ENCODE assay signal across 10 cellular contexts in genomic region chr3:134294302-134294925, GRCh38. TPM values are rescaled to one million over a fixed set of nuclear protein-coding genes. Genes with fewer than 3 reads are reported as not detected.
DNase-seq lines count a peak whose midpoint lies in the region; ATAC-seq and TF ChIP-seq lines count a peak whose summit lies in the region.
"Had no signal": no experiment of that assay in that cellular context is flagged by ENCODE, and none has a peak within 500 bp of the region (broad histone marks: within the 10 kb centered on the region; RNA-seq: fewer than 3 reads in every experiment).

No MANE protein-coding gene starts in this region.

- ATAC-seq in HG03469 (IDR thresholded peaks at IDR 0.05; ENCODE audit: unreplicated experiment) = peak; percentile 99
- peak; percentile 98 to 99 for ATAC-seq in activated T-cell treated with anti-CD3 and anti-CD28 coated beads, Interleukin-2, amount 50 U/mL, for 72 hours (replicated peaks in 1 of 2)
- ATAC-seq: A549 had no signal

- H3K36me3 ChIP-seq in endodermal cell (ENCODE audit: control insufficient read depth, insufficient read depth, low read length) (no peaks in the 10 kb centered on the region), uterus (no peaks in the 10 kb centered on the region)

- H3K27ac ChIP-seq in endodermal cell (ENCODE audit: low read depth, low read length) = no peak overlapping the region
- H3K27ac ChIP-seq in uterus = no peak overlapping the region
- H3K27ac ChIP-seq: A549 had no signal

- WGBS in endodermal cell (ENCODE audit: insufficient coverage in 1 of 2, insufficient read length in 1 of 2), 2 experiments = 86 to 88% methylated on average over 4 to 5 of the region's 5 CpGs

- peak; percentile 71 for DNase-seq in activated CD8-positive, alpha-beta memory T cell treated with anti-CD3 and anti-CD28 coated beads for 24 hours
- DNase-seq in activated CD8-positive, alpha-beta memory T cell treated with anti-CD3 and anti-CD28 coated beads, Interleukin-2, amount 50 U/mL, for 48 hours = no peak
- peak; percentile 78 for DNase-seq in activated T-cell treated with anti-CD3 and anti-CD28 coated beads, Interleukin-2, amount 50 U/mL, for 72 hours
- peak; percentile 18 for DNase-seq in stimulated activated CD8-positive, alpha-beta memory T cell treated with anti-CD3 and anti-CD28 coated beads, Interleukin-7, amount 100 ng/mL, for 24 hours (ENCODE audit: low read depth)
- DNase-seq in ACHN (no peak), endodermal cell (no peak), uterus (no peak)

- no peak for TF ChIP-seq POLR2A in uterus (IDR thresholded peaks at IDR 0.05)

- H3K27me3 ChIP-seq in endodermal cell (ENCODE audit: control insufficient read depth, insufficient read depth, low read length, poor library complexity, severe bottlenecking) (no peaks in the 10 kb centered on the region), uterus (no peaks in the 10 kb centered on the region)

- no peak overlapping the region for H3K9ac ChIP-seq in endodermal cell (ENCODE audit: extremely low read depth, low read length, poor library complexity, severe bottlenecking)

- peaks cover 10% of the 10 kb centered on the region for H3K9me3 ChIP-seq in endodermal cell (ENCODE audit: control insufficient read depth, low read length)
- H3K9me3 ChIP-seq in uterus = no peaks in the 10 kb centered on the region

- peaks cover 4% of the 10 kb centered on the region for H3K4me1 Mint-ChIP-seq in activated T-cell treated with anti-CD3 and anti-CD28 coated beads, Interleukin-2, amount 50 U/mL, for 72 hours (ENCODE audit: low read depth)
- H3K4me1 Mint-ChIP-seq in endodermal cell = peaks cover 3% of the 10 kb centered on the region

- H3K4me3 ChIP-seq in endodermal cell (ENCODE audit: low read length) (no peak overlapping the region), uterus (no peak overlapping the region)
- H3K4me3 ChIP-seq: A549 had no signal

- H3K4me1 ChIP-seq in endodermal cell (ENCODE audit: control insufficient read depth, insufficient read depth, low read length) (peaks cover 2% of the 10 kb centered on the region), uterus (no peaks in the 10 kb centered on the region)

- H3K4me3 Mint-ChIP-seq in activated T-cell treated with anti-CD3 and anti-CD28 coated beads, Interleukin-2, amount 50 U/mL, for 72 hours = no peak overlapping the region
- no peak overlapping the region for H3K4me3 Mint-ChIP-seq in endodermal cell
- H3K4me3 Mint-ChIP-seq: T-helper 1 cell treated with Interleukin-12 subunit alpha and Interleukin-12 subunit beta and Interleukin-4 antibody, amounts not matched to agents 30 μg/mL and 1 μg/mL, for 36 hours had no signal

- in situ Hi-C loops in ACHN (cut with HindIII; ENCODE audit: low pct_ligation_motif_present, low pct_unique_long_range_greater_than_20kb, low sequenced_read_pairs) = loop anchor here (25.0 kb wide), 1 partner anchor 193 kb away; the partner anchor contains the start of genes ANAPC13 and CEP63

- H3K36me3 Mint-ChIP-seq in activated T-cell treated with anti-CD3 and anti-CD28 coated beads, Interleukin-2, amount 50 U/mL, for 72 hours (ENCODE audit: insufficient read depth in 2 of 2) = peaks cover 5 to 7% of the 10 kb centered on the region in 2 donors
- no peaks in the 10 kb centered on the region for H3K36me3 Mint-ChIP-seq in endodermal cell (ENCODE audit: low read depth)

- TF ChIP-seq CTCF in endodermal cell (conservative IDR thresholded peaks at IDR 0.05) (no peak), uterus (IDR thresholded peaks at IDR 0.05) (no peak)

- intact Hi-C loops in uterus (cut with DNase I; ENCODE audit: low total_unique reads) = no loop called here

- H3K9me3 Mint-ChIP-seq in activated T-cell treated with anti-CD3 and anti-CD28 coated beads, Interleukin-2, amount 50 U/mL, for 72 hours = peaks cover 0 to 5% of the 10 kb centered on the region in 2 donors
- H3K9me3 Mint-ChIP-seq in endodermal cell = peaks cover 7% of the 10 kb centered on the region

- H3K27ac Mint-ChIP-seq in activated T-cell treated with anti-CD3 and anti-CD28 coated beads, Interleukin-2, amount 50 U/mL, for 72 hours = no peak overlapping the region
- H3K27ac Mint-ChIP-seq in endodermal cell = no peak overlapping the region
- H3K27ac Mint-ChIP-seq: T-helper 1 cell treated with Interleukin-12 subunit alpha and Interleukin-12 subunit beta and Interleukin-4 antibody, amounts not matched to agents 30 μg/mL and 1 μg/mL, for 36 hours had no signal

- peaks cover 29% of the 10 kb centered on the region for H3K27me3 Mint-ChIP-seq in activated T-cell treated with anti-CD3 and anti-CD28 coated beads, Interleukin-2, amount 50 U/mL, for 72 hours (ENCODE audit: low read depth)
- no peaks in the 10 kb centered on the region for H3K27me3 Mint-ChIP-seq in endodermal cell (ENCODE audit: insufficient read depth)

RNA-seq across cellular contexts. Expression of gene RYK, which starts 43.8 kb away (rescaled TPM):
- 10 to 100 TPM; 18.1 to 23.5 TPM for total RNA-seq in activated T-cell treated with anti-CD3 and anti-CD28 coated beads, Interleukin-2, amount 50 U/mL, for 72 hours
- total RNA-seq in endodermal cell = 10 to 100 TPM; 79.2 to 85.5 TPM
- 70.3 TPM for polyA plus RNA-seq in endodermal cell (2013, experiment 1 of 2)
- polyA plus RNA-seq in endodermal cell (2013, experiment 2 of 2) = 63.3 TPM
- total RNA-seq in uterus = 100 to 1,000 TPM in 3 of 4 donors, 10 to 100 TPM in 1; 54.3 to 225 (median 138) TPM

Comparison
In these comparisons a context has a peak if more than half of its experiments do, and no peak if none do; other contexts are left out.
1. DNase-seq: peak in activated CD8-positive, alpha-beta memory T cell treated with anti-CD3 and anti-CD28 coated beads for 24 hours (single experiment), activated T-cell treated with anti-CD3 and anti-CD28 coated beads, Interleukin-2, amount 50 U/mL, for 72 hours (2 of 2) and stimulated activated CD8-positive, alpha-beta memory T cell treated with anti-CD3 and anti-CD28 coated beads, Interleukin-7, amount 100 ng/mL, for 24 hours (single experiment); none in activated CD8-positive, alpha-beta memory T cell treated with anti-CD3 and anti-CD28 coated beads, Interleukin-2, amount 50 U/mL, for 48 hours (single experiment), ACHN (single experiment), endodermal cell (single experiment) and uterus (0 of 2).